In genomic region chr9:19473605-19474004, GRCh38 we compare ENCODE assay signal across 18 cellular contexts.
DNase-seq lines count a peak whose midpoint lies in the region; ATAC-seq, FAIRE-seq and TF ChIP-seq lines count a peak whose summit lies in the region.
"Had no signal": no experiment of that assay in that cellular context is flagged by ENCODE, and none has a peak within 500 bp of the region (broad histone marks: within the 10 kb centered on the region; RNA-seq: fewer than 3 reads in every experiment).

No MANE protein-coding gene starts in this region.

- no peaks in the 10 kb centered on the region for H3K79me1 ChIP-seq in H9 (ENCODE audit: insufficient read depth, low read depth, low read length, poor library complexity, severe bottlenecking)

- H3K9me3 Mint-ChIP-seq in H9, result no peaks in the 10 kb centered on the region
- H3K9me3 Mint-ChIP-seq in activated CD8-positive, alpha-beta memory T cell treated with anti-CD3 and anti-CD28 coated beads, Interleukin-2, amount 10 ng/mL, durations not matched to agents 7 days and 5 days (ENCODE audit: low read depth), result no peaks in the 10 kb centered on the region
- no peaks in the 10 kb centered on the region for H3K9me3 Mint-ChIP-seq in activated CD4-positive, alpha-beta T cell treated with anti-CD3 and anti-CD28 coated beads, Interleukin-2, amount 10 ng/mL, durations not matched to agents 24 days and 14 days
- H3K9me3 Mint-ChIP-seq: IgD-negative memory B cell had no signal

- H3K27ac ChIP-seq in H9 (ENCODE audit: insufficient read length, low read depth, low read length) (no peak overlapping the region), K562 (ENCODE audit: extremely low read depth, low read depth, low read length) (no peak overlapping the region), layer of hippocampus (ENCODE audit: low read depth, low read length) (peak overlapping the region; percentile 22)
- H3K27ac ChIP-seq: SK-N-MC had no signal

- no peak for FAIRE-seq in K562 (lab: Jason Lieb, UNC)

- ATAC-seq in K562, result peak; percentile 59
- no peak for ATAC-seq in activated CD8-positive, alpha-beta memory T cell treated with anti-CD3 and anti-CD28 coated beads, Interleukin-2, amount 10 ng/mL, durations not matched to agents 7 days and 5 days
- ATAC-seq: Panc1, Right ventricle myocardium inferior had no signal

- H3K4me1 Mint-ChIP-seq in H9, result peaks cover 7 to 9% of the 10 kb centered on the region in 2 experiments
- peaks cover 14% of the 10 kb centered on the region for H3K4me1 Mint-ChIP-seq in activated CD8-positive, alpha-beta memory T cell treated with anti-CD3 and anti-CD28 coated beads, Interleukin-2, amount 10 ng/mL, durations not matched to agents 7 days and 5 days
- H3K4me1 Mint-ChIP-seq in activated CD4-positive, alpha-beta T cell treated with anti-CD3 and anti-CD28 coated beads, Interleukin-2, amount 10 ng/mL, durations not matched to agents 24 days and 14 days, result peaks cover 12% of the 10 kb centered on the region

- H3K9ac ChIP-seq in H9 (ENCODE audit: extremely low read depth, insufficient read length, low read length) (no peak overlapping the region), K562 (ENCODE audit: insufficient read depth in 1 of 2, low read depth in 2 of 2, low read length in 2 of 2) (no peak overlapping the region)

- H2BK5ac ChIP-seq in H9 (ENCODE audit: insufficient read length, low read length), result no peak overlapping the region

- in situ Hi-C loops in K562 (cut with MboI), result loop anchor here (25.0 kb wide), 3 partner anchors 686 to 1936 kb away; no protein-coding TSS in a partner anchor

- H2BK15ac ChIP-seq in H9 (ENCODE audit: low read depth, low read length), result no peak overlapping the region

- no peak overlapping the region for H2BK20ac ChIP-seq in H9 (ENCODE audit: low read depth, low read length, poor library complexity, severe bottlenecking)

- no peak for TF ChIP-seq RAD21 in K562 (CRISPR knock-in tag; conservative IDR thresholded peaks at IDR 0.05 in 1 of 2, IDR thresholded peaks at IDR 0.05 in 1 of 2)

- no peak overlapping the region for H3K18ac ChIP-seq in H9 (ENCODE audit: insufficient read length, low read depth, low read length)

- H2BK12ac ChIP-seq in H9 (ENCODE audit: insufficient read length, low read depth, low read length), result no peak overlapping the region

- no peaks in the 10 kb centered on the region for H3K9me1 ChIP-seq in K562 (ENCODE audit: control insufficient read depth, insufficient read depth, low read length)

- no peak overlapping the region for H4K8ac ChIP-seq in H9 (replicated peaks; ENCODE audit: insufficient read length, low read depth, low read length)

- no peak overlapping the region for H2AFZ ChIP-seq in H9 (ENCODE audit: low read length)
- no peak overlapping the region for H2AFZ ChIP-seq in K562 (ENCODE audit: low read depth, low read length)

- intact Hi-C loops in K562 (cut with micrococcal nuclease), result no loop called here
- intact Hi-C loops in activated CD4-positive, alpha-beta T cell treated with anti-CD3 and anti-CD28 coated beads, Interleukin-2, amount 10 ng/mL, durations not matched to agents 24 days and 14 days (cut with micrococcal nuclease), result loop anchor here (10.0 kb wide), 2 partner anchors 271 to 1621 kb away; no protein-coding TSS in a partner anchor

- H3K79me2 ChIP-seq in H9 (ENCODE audit: insufficient read depth, low read length) (no peaks in the 10 kb centered on the region; the same call in 1 of the 2 replicates), K562 (ENCODE audit: control insufficient read depth, insufficient read depth, low read length) (no peaks in the 10 kb centered on the region)

- H4K5ac ChIP-seq in H9 (ENCODE audit: insufficient read length, low read depth, low read length), result no peak overlapping the region

- H3K14ac ChIP-seq in H9 (ENCODE audit: insufficient read depth, low read length), result no peak overlapping the region

- H3K4me2 ChIP-seq in H9 (ENCODE audit: insufficient read depth, insufficient read length, low read length) (no peak overlapping the region), K562 (ENCODE audit: insufficient read depth, low read length) (no peak overlapping the region)

- BruUV-seq in K562 (replicated peaks; lab: Mats Ljungman, UMichigan), result no TSS peak

- H4K20me1 ChIP-seq in H9 (ENCODE audit: control insufficient read depth, insufficient read depth, insufficient read length) (no peaks in the 10 kb centered on the region), K562 (replicated peaks; ENCODE audit: control insufficient read depth, insufficient read depth, low read length) (no peaks in the 10 kb centered on the region)

- H4K91ac ChIP-seq in H9 (ENCODE audit: insufficient read length, low read depth, low read length), result no peak overlapping the region

- CTCF ChIA-PET in K562 (lab: Yijun Ruan, JAX; ENCODE audit: low intra/inter-chr PET ratio), result no interaction called here
- CTCF ChIA-PET in activated CD8-positive, alpha-beta memory T cell treated with anti-CD3 and anti-CD28 coated beads, Interleukin-2, amount 10 ng/mL, durations not matched to agents 7 days and 5 days (lab: Charles Lee), result interaction anchor here (5.5 kb wide), 1 partner anchor 9 kb away, joined by 40 read pairs; no protein-coding TSS in a partner anchor

- TF ChIP-seq EP300 in K562 (IDR thresholded peaks at IDR 0.05; ENCODE audit: low read length), result no peak

- DNase-seq in DMS 273 treated with DMSO at 0.1 percent for 48 hours (lab: John Stamatoyannopoulos, UW), result peak; percentile 24
- DNase-seq in H9, result no peak
- no peak for DNase-seq in K562 (ENCODE audit: extremely low read depth in 1 of 4, low spot score in 3 of 4)
- no peak for DNase-seq in cortex of kidney (lab: John Stamatoyannopoulos, UW)
- DNase-seq in activated CD8-positive, alpha-beta memory T cell treated with anti-CD3 and anti-CD28 coated beads, Interleukin-2, amount 10 ng/mL, durations not matched to agents 7 days and 5 days, result no peak
- no peak for DNase-seq in activated CD4-positive, alpha-beta T cell treated with anti-CD3 and anti-CD28 coated beads, Interleukin-2, amount 10 ng/mL, durations not matched to agents 24 days and 14 days
- DNase-seq: C1 segment of cervical spinal cord, DMS153, NCI-H1417 treated with DMSO at 0.1 percent for 48 hours, NCI-H2029, NCI-H2171, NCI-H748 treated with DMSO at 0.1 percent for 48 hours had no signal

- H2AK5ac ChIP-seq in H9 (ENCODE audit: insufficient read length, low read length), result no peak overlapping the region

- no peaks in the 10 kb centered on the region for H3K27me3 Mint-ChIP-seq in H9 (ENCODE audit: low read depth)
- H3K27me3 Mint-ChIP-seq in activated CD8-positive, alpha-beta memory T cell treated with anti-CD3 and anti-CD28 coated beads, Interleukin-2, amount 10 ng/mL, durations not matched to agents 7 days and 5 days, result peaks cover 15% of the 10 kb centered on the region
- peaks cover 26% of the 10 kb centered on the region for H3K27me3 Mint-ChIP-seq in activated CD4-positive, alpha-beta T cell treated with anti-CD3 and anti-CD28 coated beads, Interleukin-2, amount 10 ng/mL, durations not matched to agents 24 days and 14 days
- H3K27me3 Mint-ChIP-seq: IgD-negative memory B cell had no signal

- no peak overlapping the region for H3K4me3 ChIP-seq in K562
- H3K4me3 ChIP-seq: HAP-1, SK-N-MC had no signal

- H3K4me3 Mint-ChIP-seq in H9, result no peak overlapping the region
- no peak overlapping the region for H3K4me3 Mint-ChIP-seq in activated CD8-positive, alpha-beta memory T cell treated with anti-CD3 and anti-CD28 coated beads, Interleukin-2, amount 10 ng/mL, durations not matched to agents 7 days and 5 days
- H3K4me3 Mint-ChIP-seq in activated CD4-positive, alpha-beta T cell treated with anti-CD3 and anti-CD28 coated beads, Interleukin-2, amount 10 ng/mL, durations not matched to agents 24 days and 14 days, result no peak overlapping the region
- H3K4me3 Mint-ChIP-seq: IgD-negative memory B cell had no signal

- no peaks in the 10 kb centered on the region for H3K9me3 ChIP-seq in H9 (ENCODE audit: control insufficient read depth, low read depth, low read length)
- H3K9me3 ChIP-seq in K562 (replicated peaks; ENCODE audit: control insufficient read depth, insufficient read depth, low read depth, low read length), result no peaks in the 10 kb centered on the region
- H3K9me3 ChIP-seq: HAP-1 had no signal

- no peaks in the 10 kb centered on the region for H3K23me2 ChIP-seq in H9 (ENCODE audit: insufficient read length, low read depth, low read length, poor library complexity, severe bottlenecking)

- H3K36me3 Mint-ChIP-seq in H9 (ENCODE audit: insufficient read depth in 1 of 3, low read depth in 3 of 3), result no peaks in the 10 kb centered on the region
- H3K36me3 Mint-ChIP-seq in activated CD8-positive, alpha-beta memory T cell treated with anti-CD3 and anti-CD28 coated beads, Interleukin-2, amount 10 ng/mL, durations not matched to agents 7 days and 5 days, result no peaks in the 10 kb centered on the region
- H3K36me3 Mint-ChIP-seq in activated CD4-positive, alpha-beta T cell treated with anti-CD3 and anti-CD28 coated beads, Interleukin-2, amount 10 ng/mL, durations not matched to agents 24 days and 14 days (ENCODE audit: low read depth), result no peaks in the 10 kb centered on the region

- H3K27ac Mint-ChIP-seq in H9, result no peak overlapping the region
- H3K27ac Mint-ChIP-seq in activated CD8-positive, alpha-beta memory T cell treated with anti-CD3 and anti-CD28 coated beads, Interleukin-2, amount 10 ng/mL, durations not matched to agents 7 days and 5 days, result no peak overlapping the region
- no peak overlapping the region for H3K27ac Mint-ChIP-seq in activated CD4-positive, alpha-beta T cell treated with anti-CD3 and anti-CD28 coated beads, Interleukin-2, amount 10 ng/mL, durations not matched to agents 24 days and 14 days
- H3K27ac Mint-ChIP-seq: IgD-negative memory B cell had no signal

- H3K4me1 ChIP-seq in H9 (ENCODE audit: insufficient read depth, low read length), result no peaks in the 10 kb centered on the region; the same call in 1 of the 2 replicates
- peaks cover 0 to 4% of the 10 kb centered on the region in 2 experiments; a peak in 3 of 5 replicates for H3K4me1 ChIP-seq in K562 (replicated peaks in 1 of 2; ENCODE audit: control insufficient read depth in 2 of 2, insufficient read depth in 2 of 2, low read length in 2 of 2)
- H3K4me1 ChIP-seq: HAP-1 had no signal

- TF ChIP-seq CTCF in H9 (conservative IDR thresholded peaks at IDR 0.05) (peak; percentile 29; the same call in 2 of the 3 replicates), K562 (IDR thresholded peaks at IDR 0.05 in 2 of 3, conservative IDR thresholded peaks at IDR 0.05 in 1 of 3; ENCODE audit: insufficient read depth in 2 of 3, low read depth in 1 of 3, low read length in 3 of 3) (0 out of 6 replicates have a peak, but pooled peaks of 1 of the 3 experiments have one; percentile 9)

- no peaks in the 10 kb centered on the region for H3K36me3 ChIP-seq in K562 (ENCODE audit: control insufficient read depth, insufficient read depth, low read length)
- H3K36me3 ChIP-seq: HAP-1 had no signal

- no peak overlapping the region for H2BK120ac ChIP-seq in H9 (ENCODE audit: low read depth, low read length, poor library complexity, severe bottlenecking)

- no peak overlapping the region for H3K23ac ChIP-seq in H9 (ENCODE audit: insufficient read length, low read depth, low read length)

- H3K27me3 ChIP-seq in H9 (ENCODE audit: insufficient read depth, low read length), result no peaks in the 10 kb centered on the region
- no peaks in the 10 kb centered on the region; a peak in 1 of 5 replicates for H3K27me3 ChIP-seq in K562 (ENCODE audit: control insufficient read depth in 2 of 2, insufficient read depth in 2 of 2, low read length in 2 of 2)
- H3K27me3 ChIP-seq in layer of hippocampus (ENCODE audit: control insufficient read depth, insufficient read depth, low read length), result no peaks in the 10 kb centered on the region

- H3K56ac ChIP-seq in H9 (ENCODE audit: insufficient read length, low read depth, low read length), result no peak overlapping the region

- POLR2A ChIA-PET in K562 (lab: Yijun Ruan, JAX), result no interaction called here

- H3K4ac ChIP-seq in H9 (ENCODE audit: low read depth, low read length), result no peak overlapping the region

- H3T11ph ChIP-seq in H9 (ENCODE audit: low read length), result no peak overlapping the region

- TF ChIP-seq POLR2A in K562 (conservative IDR thresholded peaks at IDR 0.05), result no peak
